In genomic region chr10:43607199-43607573, GRCh38 we compare ENCODE assay signal across 8 cellular contexts. TPM values are rescaled to one million over a fixed set of nuclear protein-coding genes. Genes with fewer than 3 reads are reported as not detected.
DNase-seq lines count a peak whose midpoint lies in the region; ATAC-seq and TF ChIP-seq lines count a peak whose summit lies in the region.

No MANE protein-coding gene starts in this region.

- H3K4me1 Mint-ChIP-seq in T-helper 1 cell treated with Interleukin-12 subunit alpha and Interleukin-12 subunit beta and Interleukin-4 antibody, amounts not matched to agents 30 μg/mL and 1 μg/mL, for 36 hours (ENCODE audit: low read depth), result peaks cover 10% of the 10 kb centered on the region
- peaks cover 26% of the 10 kb centered on the region for H3K4me1 Mint-ChIP-seq in activated T-helper 1 cell treated with anti-CD3 and anti-CD28 coated beads, Interleukin-12 subunit alpha, Interleukin-12 subunit beta, Interleukin-2, Interleukin-4 antibody, amounts not matched to agents 30 ng/mL and 10 ng/mL and 1 ng/mL, durations not matched to agents 14 hours and 24 hours and 36 hours (ENCODE audit: low read depth)

- DNase-seq in T-helper 1 cell, result no peak
- DNase-seq in activated T-helper 1 cell treated with anti-CD3 and anti-CD28 coated beads, Interleukin-12 subunit alpha, Interleukin-12 subunit beta, Interleukin-2, Interleukin-4 antibody, amounts not matched to agents 30 ng/mL and 10 ng/mL and 1 ng/mL, durations not matched to agents 14 hours and 24 hours and 36 hours (ENCODE audit: low spot score), result no peak
- no peak for DNase-seq in stomach
- no peak for DNase-seq in NCI-H226

- peaks cover 7% of the 10 kb centered on the region for H3K27me3 Mint-ChIP-seq in T-helper 1 cell treated with Interleukin-12 subunit alpha and Interleukin-12 subunit beta and Interleukin-4 antibody, amounts not matched to agents 30 μg/mL and 1 μg/mL, for 36 hours (ENCODE audit: low read depth)
- no peaks in the 10 kb centered on the region for H3K27me3 Mint-ChIP-seq in activated T-helper 1 cell treated with anti-CD3 and anti-CD28 coated beads, Interleukin-12 subunit alpha, Interleukin-12 subunit beta, Interleukin-2, Interleukin-4 antibody, amounts not matched to agents 30 ng/mL and 10 ng/mL and 1 ng/mL, durations not matched to agents 14 hours and 24 hours and 36 hours (ENCODE audit: insufficient read depth)

- no peak for ATAC-seq in GM21619 (IDR thresholded peaks at IDR 0.05; ENCODE audit: unreplicated experiment)
- no peak for ATAC-seq in GM19467 (IDR thresholded peaks at IDR 0.05; ENCODE audit: unreplicated experiment)

- peak overlapping the region; percentile 74 for H3K4me3 ChIP-seq in iPS-18c (ENCODE audit: insufficient read depth, low read depth, low read length)
- peak overlapping the region; percentile 82 to 96 (median 89) for H3K4me3 ChIP-seq in stomach

- H3K4me3 Mint-ChIP-seq in T-helper 1 cell treated with Interleukin-12 subunit alpha and Interleukin-12 subunit beta and Interleukin-4 antibody, amounts not matched to agents 30 μg/mL and 1 μg/mL, for 36 hours, result peak overlapping the region; percentile 79
- peak overlapping the region; percentile 84 for H3K4me3 Mint-ChIP-seq in activated T-helper 1 cell treated with anti-CD3 and anti-CD28 coated beads, Interleukin-12 subunit alpha, Interleukin-12 subunit beta, Interleukin-2, Interleukin-4 antibody, amounts not matched to agents 30 ng/mL and 10 ng/mL and 1 ng/mL, durations not matched to agents 14 hours and 24 hours and 36 hours

- no peak for TF ChIP-seq EP300 in stomach (IDR thresholded peaks at IDR 0.05)

- peaks cover 22% of the 10 kb centered on the region for H3K9me3 Mint-ChIP-seq in T-helper 1 cell treated with Interleukin-12 subunit alpha and Interleukin-12 subunit beta and Interleukin-4 antibody, amounts not matched to agents 30 μg/mL and 1 μg/mL, for 36 hours
- H3K9me3 Mint-ChIP-seq in activated T-helper 1 cell treated with anti-CD3 and anti-CD28 coated beads, Interleukin-12 subunit alpha, Interleukin-12 subunit beta, Interleukin-2, Interleukin-4 antibody, amounts not matched to agents 30 ng/mL and 10 ng/mL and 1 ng/mL, durations not matched to agents 14 hours and 24 hours and 36 hours, result peaks cover 32% of the 10 kb centered on the region

- peaks cover 6 to 35% (median 30%) of the 10 kb centered on the region in 4 donors for H3K36me3 ChIP-seq in stomach

- no peak for TF ChIP-seq CTCF in stomach (IDR thresholded peaks at IDR 0.05)

- peaks cover 19% of the 10 kb centered on the region for H3K36me3 Mint-ChIP-seq in T-helper 1 cell treated with Interleukin-12 subunit alpha and Interleukin-12 subunit beta and Interleukin-4 antibody, amounts not matched to agents 30 μg/mL and 1 μg/mL, for 36 hours (ENCODE audit: low read depth)
- peaks cover 32% of the 10 kb centered on the region for H3K36me3 Mint-ChIP-seq in activated T-helper 1 cell treated with anti-CD3 and anti-CD28 coated beads, Interleukin-12 subunit alpha, Interleukin-12 subunit beta, Interleukin-2, Interleukin-4 antibody, amounts not matched to agents 30 ng/mL and 10 ng/mL and 1 ng/mL, durations not matched to agents 14 hours and 24 hours and 36 hours (ENCODE audit: low read depth)

- 49 to 80% (median 57%) methylated on average over 10 of the region's 10 CpGs for WGBS in stomach, 5 donors

- no peaks in the 10 kb centered on the region for H3K27me3 ChIP-seq in stomach

- peak overlapping the region; percentile 24 for H3K27ac Mint-ChIP-seq in T-helper 1 cell treated with Interleukin-12 subunit alpha and Interleukin-12 subunit beta and Interleukin-4 antibody, amounts not matched to agents 30 μg/mL and 1 μg/mL, for 36 hours
- peak overlapping the region; percentile 53 for H3K27ac Mint-ChIP-seq in activated T-helper 1 cell treated with anti-CD3 and anti-CD28 coated beads, Interleukin-12 subunit alpha, Interleukin-12 subunit beta, Interleukin-2, Interleukin-4 antibody, amounts not matched to agents 30 ng/mL and 10 ng/mL and 1 ng/mL, durations not matched to agents 14 hours and 24 hours and 36 hours

- TF ChIP-seq POLR2A in stomach (IDR thresholded peaks at IDR 0.05), result no peak

- no peaks in the 10 kb centered on the region for H3K9me3 ChIP-seq in iPS-18c (ENCODE audit: control insufficient read depth, insufficient read depth, low read length)
- no peaks in the 10 kb centered on the region for H3K9me3 ChIP-seq in stomach

- peak overlapping the region in 3 of 5 donors; percentile 77 to 88 (median 81) for H3K27ac ChIP-seq in stomach

- peaks cover 9 to 17% (median 15%) of the 10 kb centered on the region in 4 donors for H3K4me1 ChIP-seq in stomach

- intact Hi-C loops in activated T-helper 1 cell treated with anti-CD3 and anti-CD28 coated beads, Interleukin-12 subunit alpha, Interleukin-12 subunit beta, Interleukin-2, Interleukin-4 antibody, amounts not matched to agents 30 ng/mL and 10 ng/mL and 1 ng/mL, durations not matched to agents 14 hours and 24 hours and 36 hours (cut with micrococcal nuclease), result loop anchor here (5.0 kb wide), 1 partner anchor 35 kb away; the partner anchor contains the start of gene ZNF239
- intact Hi-C loops in stomach (cut with DNase I; ENCODE audit: low total_unique reads), result no loop called here

RNA-seq across cellular contexts. Expression of gene ZNF485, which starts 0.9 kb away (rescaled TPM):
- 5.7 and 6.6 TPM in 2 replicates for total RNA-seq in activated T-helper 1 cell treated with anti-CD3 and anti-CD28 coated beads, Interleukin-12 subunit alpha, Interleukin-12 subunit beta, Interleukin-2, Interleukin-4 antibody, amounts not matched to agents 30 ng/mL and 10 ng/mL and 1 ng/mL, durations not matched to agents 14 hours and 24 hours and 36 hours
- total RNA-seq in stomach, result 10 to 100 TPM in 1 of 5 donors, 1 to 10 TPM in 3, not detected in 1; 1.8 to 12.1 (median 5.0) TPM
- polyA plus RNA-seq in stomach, result 1 to 10 TPM; 1.8 to 2.6 (median 1.9) TPM

RNA-seq across cellular contexts. Expression of gene ZNF239, which starts 32.8 kb away (rescaled TPM):
- total RNA-seq in activated T-helper 1 cell treated with anti-CD3 and anti-CD28 coated beads, Interleukin-12 subunit alpha, Interleukin-12 subunit beta, Interleukin-2, Interleukin-4 antibody, amounts not matched to agents 30 ng/mL and 10 ng/mL and 1 ng/mL, durations not matched to agents 14 hours and 24 hours and 36 hours, result 1.4 and 1.7 TPM in 2 replicates
- 10 to 100 TPM in 1 of 5 donors, 1 to 10 TPM in 2, not detected in 2; 4.0 to 37.5 (median 5.2) TPM for total RNA-seq in stomach
- polyA plus RNA-seq in stomach, result 1 to 10 TPM; 1.4 to 1.9 (median 1.6) TPM

RNA-seq across cellular contexts. Expression of gene ZNF32, which starts 41.5 kb away (rescaled TPM):
- total RNA-seq in activated T-helper 1 cell treated with anti-CD3 and anti-CD28 coated beads, Interleukin-12 subunit alpha, Interleukin-12 subunit beta, Interleukin-2, Interleukin-4 antibody, amounts not matched to agents 30 ng/mL and 10 ng/mL and 1 ng/mL, durations not matched to agents 14 hours and 24 hours and 36 hours, result 13.2 and 13.7 TPM in 2 replicates
- 10 to 100 TPM in 4 of 5 donors, 1 to 10 TPM in 1; 8.7 to 75.9 (median 34.5) TPM for total RNA-seq in stomach
- polyA plus RNA-seq in stomach, result 10 to 100 TPM; 52.9 to 60.0 (median 56.8) TPM
